1 cellular context compared by ENCODE assay signal in the genomic region with DNA sequence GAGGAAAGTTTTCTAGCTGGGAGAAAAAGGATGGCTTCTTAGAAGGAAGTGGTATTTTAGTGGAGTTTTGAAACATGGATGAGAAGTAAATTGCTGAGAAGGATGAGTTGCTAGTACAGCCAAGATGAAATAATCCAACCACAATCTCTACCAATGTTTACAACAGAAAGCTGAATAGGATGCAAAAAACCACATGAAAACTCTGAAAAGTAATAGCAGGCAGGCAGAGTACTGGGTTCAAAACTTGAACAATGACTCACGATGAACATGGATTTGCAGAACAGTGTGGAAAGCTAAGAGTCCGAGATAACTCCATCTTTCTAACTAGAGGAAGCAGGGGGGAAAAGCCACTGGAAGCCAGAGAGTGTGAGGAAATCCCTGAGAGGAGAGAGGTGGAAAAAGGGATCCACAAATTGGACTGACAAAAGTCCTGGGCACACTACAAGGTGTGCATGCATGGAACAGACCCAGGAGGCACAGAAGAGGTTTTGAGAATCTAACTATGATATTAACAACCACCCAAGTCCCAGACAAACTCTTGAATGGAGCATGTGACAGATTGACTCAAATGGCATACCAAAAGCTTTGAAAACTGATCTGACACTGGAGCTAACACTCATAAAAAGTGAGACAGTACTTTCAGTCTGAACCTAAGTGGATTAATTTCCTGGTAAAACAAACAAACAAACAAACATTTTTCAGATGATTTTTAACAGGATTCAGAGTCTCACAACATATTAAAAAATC.
TF ChIP-seq lines count a peak whose summit lies in the region.

No MANE protein-coding gene starts in this region.

TF ChIP-seq in K562, 482 proteins besides CTCF, POLR2A, EP300 and RAD21 (continued from another document):
- TF ChIP-seq, protein P1, sequence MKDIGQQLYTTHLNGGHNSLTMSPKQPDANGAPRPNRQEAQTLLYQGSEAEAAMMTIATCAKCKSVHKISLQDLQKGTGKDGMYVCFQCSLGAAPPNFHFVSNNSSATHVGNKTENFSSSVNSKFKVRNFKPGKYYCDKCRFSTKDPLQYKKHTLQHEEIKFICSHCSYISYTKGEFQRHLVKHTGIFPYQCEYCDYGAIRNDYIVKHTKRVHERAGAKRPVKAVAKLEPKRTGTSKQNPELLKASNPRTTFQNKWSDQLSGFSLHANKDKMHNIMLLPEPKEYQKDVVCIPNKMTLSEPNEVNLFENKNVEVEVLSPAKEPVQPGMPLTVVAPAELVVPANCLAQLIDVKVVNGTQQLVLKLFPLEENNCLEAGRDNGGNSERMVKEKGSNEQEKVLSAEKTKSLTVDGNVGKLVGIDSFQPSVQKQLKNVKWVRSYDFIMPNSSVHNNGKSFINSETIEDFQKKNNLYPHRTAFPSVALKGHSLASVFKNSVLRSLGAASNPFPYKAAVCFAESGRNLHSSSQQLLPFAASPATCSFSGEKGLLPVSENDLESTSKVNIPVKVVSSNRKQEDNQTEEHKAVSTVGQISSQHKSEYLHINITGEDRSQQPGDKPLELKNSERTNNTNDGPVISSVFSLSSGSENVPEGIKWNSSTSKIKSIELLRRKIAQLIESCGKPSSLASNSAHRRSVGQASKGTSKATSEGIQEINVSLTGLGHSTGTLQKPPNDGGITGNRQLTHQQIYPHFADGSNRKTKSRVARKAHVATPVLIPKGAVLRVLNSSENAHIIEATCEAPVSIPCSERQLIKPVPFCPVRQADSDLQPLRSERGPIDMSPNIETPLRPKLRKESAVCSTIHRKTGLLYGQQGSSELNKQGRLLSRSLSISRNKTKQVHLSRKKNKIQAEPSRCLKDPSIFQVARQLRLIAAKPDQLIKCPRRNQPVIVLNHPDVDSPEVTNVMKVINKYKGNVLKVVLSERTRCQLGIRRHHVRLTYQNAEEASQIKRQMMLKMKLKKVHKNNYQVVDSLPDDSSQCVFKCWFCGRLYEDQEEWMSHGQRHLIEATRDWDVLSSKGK (CRISPR knock-in tag; IDR thresholded peaks at IDR 0.05) = no peak
- TF ChIP-seq, protein P2, sequence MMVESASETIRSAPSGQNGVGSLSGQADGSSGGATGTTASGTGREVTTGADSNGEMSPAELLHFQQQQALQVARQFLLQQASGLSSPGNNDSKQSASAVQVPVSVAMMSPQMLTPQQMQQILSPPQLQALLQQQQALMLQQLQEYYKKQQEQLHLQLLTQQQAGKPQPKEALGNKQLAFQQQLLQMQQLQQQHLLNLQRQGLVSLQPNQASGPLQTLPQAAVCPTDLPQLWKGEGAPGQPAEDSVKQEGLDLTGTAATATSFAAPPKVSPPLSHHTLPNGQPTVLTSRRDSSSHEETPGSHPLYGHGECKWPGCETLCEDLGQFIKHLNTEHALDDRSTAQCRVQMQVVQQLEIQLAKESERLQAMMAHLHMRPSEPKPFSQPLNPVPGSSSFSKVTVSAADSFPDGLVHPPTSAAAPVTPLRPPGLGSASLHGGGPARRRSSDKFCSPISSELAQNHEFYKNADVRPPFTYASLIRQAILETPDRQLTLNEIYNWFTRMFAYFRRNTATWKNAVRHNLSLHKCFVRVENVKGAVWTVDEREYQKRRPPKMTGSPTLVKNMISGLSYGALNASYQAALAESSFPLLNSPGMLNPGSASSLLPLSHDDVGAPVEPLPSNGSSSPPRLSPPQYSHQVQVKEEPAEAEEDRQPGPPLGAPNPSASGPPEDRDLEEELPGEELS (CRISPR knock-in tag; IDR thresholded peaks at IDR 0.05; ENCODE audit: borderline replicate concordance) = no peak
